2 cellular contexts compared by ENCODE assay signal in the genomic region with DNA sequence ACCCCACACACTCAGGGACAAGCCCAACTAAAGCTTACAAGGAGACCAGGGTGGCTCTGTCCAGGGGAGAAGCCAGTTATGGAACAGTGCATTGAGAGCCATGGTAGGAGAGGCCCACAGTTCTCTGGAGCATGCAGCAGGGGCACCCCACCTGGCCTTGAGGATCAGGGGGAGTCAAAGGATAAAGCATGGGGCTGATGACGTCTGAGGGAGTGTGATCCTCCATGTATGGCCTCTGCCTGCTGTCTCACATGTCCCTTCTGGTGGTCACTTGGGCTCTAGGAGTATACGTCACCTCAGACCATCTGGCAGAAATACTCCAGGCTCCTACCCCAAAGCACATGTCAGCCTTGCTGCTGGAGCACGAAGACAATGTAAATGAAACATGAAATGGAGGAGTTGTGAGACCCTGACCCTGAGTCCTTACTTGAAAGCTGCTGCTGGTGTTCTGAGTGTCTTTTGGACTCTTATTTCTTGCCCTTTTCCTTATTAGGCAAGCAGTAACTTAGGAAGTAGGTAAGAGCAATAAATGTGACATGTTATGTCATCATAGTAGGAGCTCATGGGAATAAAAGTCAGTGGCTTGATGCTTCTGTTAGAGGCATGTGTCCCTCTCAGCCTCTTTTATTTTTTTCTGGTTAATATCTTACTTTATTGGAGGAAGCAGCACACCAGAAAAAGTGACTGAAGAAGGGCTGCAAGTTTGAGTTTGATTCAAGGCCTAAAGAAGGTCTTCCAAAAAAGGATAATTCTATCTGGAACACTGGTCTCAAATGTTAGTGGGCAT.
A peak's percentile ranks its signal among the peaks of the same experiment; 100 is the strongest.
TF ChIP-seq lines count a peak whose summit lies in the region.

No MANE protein-coding gene starts in this region.

TF ChIP-seq in GM23338, 12 proteins besides CTCF, POLR2A, EP300 and RAD21 (continues in another document):
- no peak for TF ChIP-seq EZH2 (IDR thresholded peaks at IDR 0.05; ENCODE audit: low read depth, unreplicated experiment)
- TF ChIP-seq, protein P1, sequence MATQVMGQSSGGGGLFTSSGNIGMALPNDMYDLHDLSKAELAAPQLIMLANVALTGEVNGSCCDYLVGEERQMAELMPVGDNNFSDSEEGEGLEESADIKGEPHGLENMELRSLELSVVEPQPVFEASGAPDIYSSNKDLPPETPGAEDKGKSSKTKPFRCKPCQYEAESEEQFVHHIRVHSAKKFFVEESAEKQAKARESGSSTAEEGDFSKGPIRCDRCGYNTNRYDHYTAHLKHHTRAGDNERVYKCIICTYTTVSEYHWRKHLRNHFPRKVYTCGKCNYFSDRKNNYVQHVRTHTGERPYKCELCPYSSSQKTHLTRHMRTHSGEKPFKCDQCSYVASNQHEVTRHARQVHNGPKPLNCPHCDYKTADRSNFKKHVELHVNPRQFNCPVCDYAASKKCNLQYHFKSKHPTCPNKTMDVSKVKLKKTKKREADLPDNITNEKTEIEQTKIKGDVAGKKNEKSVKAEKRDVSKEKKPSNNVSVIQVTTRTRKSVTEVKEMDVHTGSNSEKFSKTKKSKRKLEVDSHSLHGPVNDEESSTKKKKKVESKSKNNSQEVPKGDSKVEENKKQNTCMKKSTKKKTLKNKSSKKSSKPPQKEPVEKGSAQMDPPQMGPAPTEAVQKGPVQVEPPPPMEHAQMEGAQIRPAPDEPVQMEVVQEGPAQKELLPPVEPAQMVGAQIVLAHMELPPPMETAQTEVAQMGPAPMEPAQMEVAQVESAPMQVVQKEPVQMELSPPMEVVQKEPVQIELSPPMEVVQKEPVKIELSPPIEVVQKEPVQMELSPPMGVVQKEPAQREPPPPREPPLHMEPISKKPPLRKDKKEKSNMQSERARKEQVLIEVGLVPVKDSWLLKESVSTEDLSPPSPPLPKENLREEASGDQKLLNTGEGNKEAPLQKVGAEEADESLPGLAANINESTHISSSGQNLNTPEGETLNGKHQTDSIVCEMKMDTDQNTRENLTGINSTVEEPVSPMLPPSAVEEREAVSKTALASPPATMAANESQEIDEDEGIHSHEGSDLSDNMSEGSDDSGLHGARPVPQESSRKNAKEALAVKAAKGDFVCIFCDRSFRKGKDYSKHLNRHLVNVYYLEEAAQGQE (IDR thresholded peaks at IDR 0.05; ENCODE audit: unreplicated experiment): no peak
- TF ChIP-seq, protein P2, sequence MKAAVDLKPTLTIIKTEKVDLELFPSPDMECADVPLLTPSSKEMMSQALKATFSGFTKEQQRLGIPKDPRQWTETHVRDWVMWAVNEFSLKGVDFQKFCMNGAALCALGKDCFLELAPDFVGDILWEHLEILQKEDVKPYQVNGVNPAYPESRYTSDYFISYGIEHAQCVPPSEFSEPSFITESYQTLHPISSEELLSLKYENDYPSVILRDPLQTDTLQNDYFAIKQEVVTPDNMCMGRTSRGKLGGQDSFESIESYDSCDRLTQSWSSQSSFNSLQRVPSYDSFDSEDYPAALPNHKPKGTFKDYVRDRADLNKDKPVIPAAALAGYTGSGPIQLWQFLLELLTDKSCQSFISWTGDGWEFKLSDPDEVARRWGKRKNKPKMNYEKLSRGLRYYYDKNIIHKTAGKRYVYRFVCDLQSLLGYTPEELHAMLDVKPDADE (IDR thresholded peaks at IDR 0.05): no peak
- no peak for TF ChIP-seq NANOG (IDR thresholded peaks at IDR 0.05; ENCODE audit: borderline replicate concordance)
- TF ChIP-seq, protein P3, sequence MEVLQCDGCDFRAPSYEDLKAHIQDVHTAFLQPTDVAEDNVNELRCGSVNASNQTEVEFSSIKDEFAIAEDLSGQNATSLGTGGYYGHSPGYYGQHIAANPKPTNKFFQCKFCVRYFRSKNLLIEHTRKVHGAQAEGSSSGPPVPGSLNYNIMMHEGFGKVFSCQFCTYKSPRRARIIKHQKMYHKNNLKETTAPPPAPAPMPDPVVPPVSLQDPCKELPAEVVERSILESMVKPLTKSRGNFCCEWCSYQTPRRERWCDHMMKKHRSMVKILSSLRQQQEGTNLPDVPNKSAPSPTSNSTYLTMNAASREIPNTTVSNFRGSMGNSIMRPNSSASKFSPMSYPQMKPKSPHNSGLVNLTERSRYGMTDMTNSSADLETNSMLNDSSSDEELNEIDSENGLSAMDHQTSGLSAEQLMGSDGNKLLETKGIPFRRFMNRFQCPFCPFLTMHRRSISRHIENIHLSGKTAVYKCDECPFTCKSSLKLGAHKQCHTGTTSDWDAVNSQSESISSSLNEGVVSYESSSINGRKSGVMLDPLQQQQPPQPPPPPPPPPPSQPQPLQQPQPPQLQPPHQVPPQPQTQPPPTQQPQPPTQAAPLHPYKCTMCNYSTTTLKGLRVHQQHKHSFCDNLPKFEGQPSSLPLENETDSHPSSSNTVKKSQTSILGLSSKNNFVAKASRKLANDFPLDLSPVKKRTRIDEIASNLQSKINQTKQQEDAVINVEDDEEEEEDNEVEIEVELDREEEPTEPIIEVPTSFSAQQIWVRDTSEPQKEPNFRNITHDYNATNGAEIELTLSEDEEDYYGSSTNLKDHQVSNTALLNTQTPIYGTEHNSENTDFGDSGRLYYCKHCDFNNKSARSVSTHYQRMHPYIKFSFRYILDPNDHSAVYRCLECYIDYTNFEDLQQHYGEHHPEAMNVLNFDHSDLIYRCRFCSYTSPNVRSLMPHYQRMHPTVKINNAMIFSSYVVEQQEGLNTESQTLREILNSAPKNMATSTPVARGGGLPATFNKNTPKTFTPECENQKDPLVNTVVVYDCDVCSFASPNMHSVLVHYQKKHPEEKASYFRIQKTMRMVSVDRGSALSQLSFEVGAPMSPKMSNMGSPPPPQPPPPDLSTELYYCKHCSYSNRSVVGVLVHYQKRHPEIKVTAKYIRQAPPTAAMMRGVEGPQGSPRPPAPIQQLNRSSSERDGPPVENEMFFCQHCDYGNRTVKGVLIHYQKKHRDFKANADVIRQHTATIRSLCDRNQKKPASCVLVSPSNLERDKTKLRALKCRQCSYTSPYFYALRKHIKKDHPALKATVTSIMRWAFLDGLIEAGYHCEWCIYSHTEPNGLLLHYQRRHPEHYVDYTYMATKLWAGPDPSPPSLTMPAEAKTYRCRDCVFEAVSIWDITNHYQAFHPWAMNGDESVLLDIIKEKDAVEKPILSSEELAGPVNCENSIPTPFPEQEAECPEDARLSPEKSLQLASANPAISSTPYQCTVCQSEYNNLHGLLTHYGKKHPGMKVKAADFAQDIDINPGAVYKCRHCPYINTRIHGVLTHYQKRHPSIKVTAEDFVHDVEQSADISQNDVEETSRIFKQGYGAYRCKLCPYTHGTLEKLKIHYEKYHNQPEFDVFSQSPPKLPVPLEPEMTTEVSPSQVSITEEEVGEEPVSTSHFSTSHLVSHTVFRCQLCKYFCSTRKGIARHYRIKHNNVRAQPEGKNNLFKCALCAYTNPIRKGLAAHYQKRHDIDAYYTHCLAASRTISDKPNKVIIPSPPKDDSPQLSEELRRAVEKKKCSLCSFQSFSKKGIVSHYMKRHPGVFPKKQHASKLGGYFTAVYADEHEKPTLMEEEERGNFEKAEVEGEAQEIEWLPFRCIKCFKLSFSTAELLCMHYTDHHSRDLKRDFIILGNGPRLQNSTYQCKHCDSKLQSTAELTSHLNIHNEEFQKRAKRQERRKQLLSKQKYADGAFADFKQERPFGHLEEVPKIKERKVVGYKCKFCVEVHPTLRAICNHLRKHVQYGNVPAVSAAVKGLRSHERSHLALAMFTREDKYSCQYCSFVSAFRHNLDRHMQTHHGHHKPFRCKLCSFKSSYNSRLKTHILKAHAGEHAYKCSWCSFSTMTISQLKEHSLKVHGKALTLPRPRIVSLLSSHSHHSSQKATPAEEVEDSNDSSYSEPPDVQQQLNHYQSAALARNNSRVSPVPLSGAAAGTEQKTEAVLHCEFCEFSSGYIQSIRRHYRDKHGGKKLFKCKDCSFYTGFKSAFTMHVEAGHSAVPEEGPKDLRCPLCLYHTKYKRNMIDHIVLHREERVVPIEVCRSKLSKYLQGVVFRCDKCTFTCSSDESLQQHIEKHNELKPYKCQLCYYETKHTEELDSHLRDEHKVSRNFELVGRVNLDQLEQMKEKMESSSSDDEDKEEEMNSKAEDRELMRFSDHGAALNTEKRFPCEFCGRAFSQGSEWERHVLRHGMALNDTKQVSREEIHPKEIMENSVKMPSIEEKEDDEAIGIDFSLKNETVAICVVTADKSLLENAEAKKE (CRISPR knock-in tag; IDR thresholded peaks at IDR 0.05): no peak
- TF ChIP-seq CREB1 (CRISPR knock-in tag; IDR thresholded peaks at IDR 0.05; ENCODE audit: low read depth): no peak
- TF ChIP-seq ZNF114 (CRISPR knock-in tag; IDR thresholded peaks at IDR 0.05): no peak

TF ChIP-seq in H1, 55 proteins besides CTCF, POLR2A, EP300 and RAD21:
- TF ChIP-seq HDAC6 (IDR thresholded peaks at IDR 0.05; ENCODE audit: low read depth, low read length) (no peak), CEBPB (IDR thresholded peaks at IDR 0.05; ENCODE audit: low read depth, low read length) (no peak), PHF8 (conservative IDR thresholded peaks at IDR 0.05; ENCODE audit: low read depth, low read length) (no peak)
- TF ChIP-seq, protein P4, sequence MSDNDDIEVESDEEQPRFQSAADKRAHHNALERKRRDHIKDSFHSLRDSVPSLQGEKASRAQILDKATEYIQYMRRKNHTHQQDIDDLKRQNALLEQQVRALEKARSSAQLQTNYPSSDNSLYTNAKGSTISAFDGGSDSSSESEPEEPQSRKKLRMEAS (IDR thresholded peaks at IDR 0.05): peak; percentile 58; the same call in 1 of the 2 replicates
- TF ChIP-seq, protein P5, sequence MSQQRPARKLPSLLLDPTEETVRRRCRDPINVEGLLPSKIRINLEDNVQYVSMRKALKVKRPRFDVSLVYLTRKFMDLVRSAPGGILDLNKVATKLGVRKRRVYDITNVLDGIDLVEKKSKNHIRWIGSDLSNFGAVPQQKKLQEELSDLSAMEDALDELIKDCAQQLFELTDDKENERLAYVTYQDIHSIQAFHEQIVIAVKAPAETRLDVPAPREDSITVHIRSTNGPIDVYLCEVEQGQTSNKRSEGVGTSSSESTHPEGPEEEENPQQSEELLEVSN (IDR thresholded peaks at IDR 0.05): peak; percentile 53; the same call in 1 of the 2 replicates
